In the genomic region with DNA sequence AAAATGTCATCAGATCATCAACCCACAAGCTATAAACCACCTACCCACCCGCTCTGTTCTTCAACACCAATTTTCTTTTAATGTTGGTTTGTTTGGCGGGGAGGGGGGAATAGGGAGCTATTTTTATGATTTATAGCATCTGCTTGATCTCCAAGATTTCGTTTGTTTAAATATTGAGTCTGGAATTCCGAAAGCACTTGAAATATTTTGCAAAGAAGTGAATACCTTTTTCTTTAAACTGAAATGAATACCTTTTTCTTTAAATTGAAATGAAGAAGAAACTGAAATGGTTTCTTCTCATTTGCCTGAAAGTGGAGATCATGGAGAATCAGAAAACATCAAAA, we compare ENCODE assay signal across 20 cellular contexts. TPM values are rescaled to one million over a fixed set of nuclear protein-coding genes. Genes with fewer than 3 reads are reported as not detected.
DNase-seq lines count a peak whose midpoint lies in the region; ATAC-seq, FAIRE-seq and TF ChIP-seq lines count a peak whose summit lies in the region.
"Had no signal": no experiment of that assay in that cellular context is flagged by ENCODE, and none has a peak within 500 bp of the region (broad histone marks: within the 10 kb centered on the region; RNA-seq: fewer than 3 reads in every experiment).

No MANE protein-coding gene starts in this region.

- H3K36me3 Mint-ChIP-seq in activated CD4-positive, alpha-beta T cell treated with anti-CD3 and anti-CD28 coated beads for 36 hours (ENCODE audit: low read depth) = peaks cover 7% of the 10 kb centered on the region

- 0 out of 2 replicates have a peak overlapping the region, but pooled peaks have one; percentile 4 for H2AFZ ChIP-seq in H1 (ENCODE audit: low read length)

- intact Hi-C loops in activated CD4-positive, alpha-beta T cell treated with anti-CD3 and anti-CD28 coated beads for 36 hours (cut with DNase I, micrococcal nuclease) = loop anchor here (2.0 kb wide), 2 partner anchors 50 to 400 kb away; a partner anchor contains a TSS

- H3K4me3 Mint-ChIP-seq in activated CD4-positive, alpha-beta T cell treated with anti-CD3 and anti-CD28 coated beads for 36 hours = no peak overlapping the region

- H4K5ac ChIP-seq in H1 (ENCODE audit: insufficient read length, low read depth, low read length) = no peak overlapping the region

- H3K56ac ChIP-seq in H1 (replicated peaks; ENCODE audit: insufficient read length, low read depth, low read length) = no peak overlapping the region

- no peak overlapping the region for H2BK5ac ChIP-seq in H1 (ENCODE audit: low read depth, low read length)

- 47% methylated on average over 4 of the region's 4 CpGs for WGBS in A549 (ENCODE audit: missing lambda C conversion rate)
- WGBS in H1 (ENCODE audit: extremely low coverage in 1 of 2, insufficient coverage in 1 of 2, insufficient read length in 1 of 2, insufficient replicate concordance in 2 of 2, low coverage in 1 of 2, low lambda C conversion rate in 2 of 2, missing lambda C conversion rate in 1 of 2), 2 experiments = 66% methylated on average over 4 of the region's 4 CpGs; no CpG with 5 or more reads in 1 of the 2 experiments

- no peak overlapping the region for H2BK15ac ChIP-seq in H1 (ENCODE audit: low read length)

- H3K4me2 ChIP-seq in A549 = no peak overlapping the region
- peak overlapping the region; percentile 15 to 27; a peak in 2 of 4 replicates for H3K4me2 ChIP-seq in H1 (ENCODE audit: insufficient read depth in 1 of 2, low read depth in 2 of 2, low read length in 2 of 2)

- H3K9ac ChIP-seq in HUES48 (ENCODE audit: low read depth, low read length) (no peak overlapping the region), H1 (replicated peaks in 1 of 4; ENCODE audit: extremely low read depth in 1 of 4, low read depth in 3 of 4, low read length in 3 of 4) (no peak overlapping the region)

- peaks cover 2% of the 10 kb centered on the region for H3K9me3 Mint-ChIP-seq in activated CD4-positive, alpha-beta T cell treated with anti-CD3 and anti-CD28 coated beads for 36 hours (ENCODE audit: low read depth)

- peaks cover 38% of the 10 kb centered on the region for H3K4me1 Mint-ChIP-seq in activated CD4-positive, alpha-beta T cell treated with anti-CD3 and anti-CD28 coated beads for 36 hours

- H3K36me3 ChIP-seq in HUES48 (ENCODE audit: control insufficient read depth, insufficient read depth, low read length) (no peaks in the 10 kb centered on the region), H1 (ENCODE audit: control insufficient read depth in 2 of 4, insufficient read depth in 4 of 4, low read length in 3 of 4) (no peaks in the 10 kb centered on the region)
- no peaks in the 10 kb centered on the region for H3K36me3 ChIP-seq in effector memory CD4-positive, alpha-beta T cell (ENCODE audit: control insufficient read depth, insufficient read depth, low read length)

- H3K27me3 ChIP-seq in HUES48 (ENCODE audit: control insufficient read depth, insufficient read depth, low read length) (no peaks in the 10 kb centered on the region), H1 (replicated peaks in 1 of 4; ENCODE audit: control insufficient read depth in 3 of 4, extremely low read depth in 1 of 4, insufficient read depth in 3 of 4, low read length in 3 of 4) (no peaks in the 10 kb centered on the region)
- no peaks in the 10 kb centered on the region for H3K27me3 ChIP-seq in effector memory CD4-positive, alpha-beta T cell (replicated peaks; ENCODE audit: control insufficient read depth, insufficient read depth, low read length, poor library complexity, severe bottlenecking)

- H2BK20ac ChIP-seq in H1 (ENCODE audit: low read length) = no peak overlapping the region

- POLR2A ChIA-PET in activated CD4-positive, alpha-beta T cell treated with anti-CD3 and anti-CD28 coated beads for 36 hours (lab: Charles Lee) = interaction anchor here (0.7 kb wide), 2 partner anchors 49 to 173 kb away, joined by 6 to 10 read pairs; no protein-coding TSS in a partner anchor
- POLR2A ChIA-PET in A549 (lab: Yijun Ruan, JAX) (no interaction called here), H1 (lab: Charles Lee; ENCODE audit: partially characterized antibody) (interaction anchor here (1.3 kb wide), 1 partner anchor 10 kb away, joined by 5 read pairs; no protein-coding TSS in a partner anchor)

- CTCF ChIA-PET in activated CD4-positive, alpha-beta T cell treated with anti-CD3 and anti-CD28 coated beads for 36 hours (lab: Charles Lee) = interaction anchor here (0.6 to 1.7 kb wide), 3 partner anchors 50 to 295 kb away, joined by 4 read pairs; no protein-coding TSS in a partner anchor
- CTCF ChIA-PET in A549 (lab: Yijun Ruan, JAX) (interaction anchor here (0.6 to 1.2 kb wide), 2 partner anchors 29 to 539 kb away, joined by 3 read pairs; no protein-coding TSS in a partner anchor), H1 (lab: Charles Lee; ENCODE audit: partially characterized antibody) (interaction anchor here (0.6 to 1.3 kb wide), 5 partner anchors 9 to 212 kb away, joined by 3 to 4 read pairs (median 3); no protein-coding TSS in a partner anchor)

- H3K9me3 ChIP-seq in A549 (no peaks in the 10 kb centered on the region), HUES48 (ENCODE audit: control insufficient read depth, insufficient read depth, low read length) (no peaks in the 10 kb centered on the region), H1 (ENCODE audit: insufficient read depth in 2 of 2, low read depth in 1 of 2, low read length in 1 of 2) (no peaks in the 10 kb centered on the region)
- H3K9me3 ChIP-seq in effector memory CD4-positive, alpha-beta T cell (ENCODE audit: control insufficient read depth, low read length) = no peaks in the 10 kb centered on the region

- H3K79me2 ChIP-seq in H1 (ENCODE audit: control insufficient read depth in 1 of 2, insufficient read depth in 2 of 2, low read length in 2 of 2) = no peaks in the 10 kb centered on the region

- no peaks in the 10 kb centered on the region for H4K20me1 ChIP-seq in H1 (replicated peaks in 1 of 2; ENCODE audit: control insufficient read depth in 1 of 2, insufficient read depth in 2 of 2, low read length in 2 of 2)

- H4K91ac ChIP-seq in H1 (replicated peaks; ENCODE audit: insufficient read length, low read length) = no peak overlapping the region

- H3K23ac ChIP-seq in H1 (ENCODE audit: insufficient read length) = no peak overlapping the region

- no peaks in the 10 kb centered on the region for H3K23me2 ChIP-seq in H1 (ENCODE audit: low read depth, low read length)

- no peak for TF ChIP-seq POLR2A in A549 (IDR thresholded peaks at IDR 0.05; ENCODE audit: low read length)
- no peak for TF ChIP-seq POLR2A in H1 (IDR thresholded peaks at IDR 0.05; ENCODE audit: control extremely low read depth in 1 of 2, low read depth in 2 of 2, low read length in 2 of 2)

- no peak overlapping the region for H2BK120ac ChIP-seq in H1 (replicated peaks; ENCODE audit: low read depth, low read length)

- H3K4ac ChIP-seq in H1 (replicated peaks; ENCODE audit: insufficient read length, low read depth, low read length) = no peak overlapping the region

- no peak overlapping the region for H2BK12ac ChIP-seq in H1 (ENCODE audit: low read depth, low read length)

- H3K27me3 Mint-ChIP-seq in activated CD4-positive, alpha-beta T cell treated with anti-CD3 and anti-CD28 coated beads for 36 hours = no peaks in the 10 kb centered on the region

- TF ChIP-seq CTCF in A549 (IDR thresholded peaks at IDR 0.05) = no peak
- no peak for TF ChIP-seq CTCF in H1 (IDR thresholded peaks at IDR 0.05; ENCODE audit: control extremely low read depth in 1 of 3, insufficient read depth in 1 of 3, low read depth in 1 of 3, low read length in 3 of 3)

- no peak overlapping the region for H3K14ac ChIP-seq in H1 (ENCODE audit: insufficient read length)

- H4K8ac ChIP-seq in H1 (ENCODE audit: extremely low read depth, insufficient read depth, low read length) = no peak overlapping the region

- TF ChIP-seq RAD21 in A549 (conservative IDR thresholded peaks at IDR 0.05 in 1 of 2, IDR thresholded peaks at IDR 0.05 in 1 of 2) = no peak
- TF ChIP-seq RAD21 in H1 (IDR thresholded peaks at IDR 0.05 in 1 of 2, conservative IDR thresholded peaks at IDR 0.05 in 1 of 2; ENCODE audit: low read depth in 2 of 2, low read length in 2 of 2) = no peak

- H3K4me1 ChIP-seq in A549 = no peaks in the 10 kb centered on the region
- peaks cover 29% of the 10 kb centered on the region for H3K4me1 ChIP-seq in HUES48 (ENCODE audit: control insufficient read depth, insufficient read depth, low read length)
- H3K4me1 ChIP-seq in H1 (replicated peaks in 1 of 4; ENCODE audit: control insufficient read depth in 3 of 4, insufficient read depth in 4 of 4, low read length in 3 of 4) = peaks cover 0 to 5% (median 0%) of the 10 kb centered on the region in 4 experiments; a peak in 1 of 7 replicates
- no peaks in the 10 kb centered on the region for H3K4me1 ChIP-seq in effector memory CD4-positive, alpha-beta T cell (ENCODE audit: control insufficient read depth, insufficient read depth, low read length, poor library complexity, severe bottlenecking)

- ATAC-seq in activated CD4-positive, alpha-beta T cell treated with anti-CD3 and anti-CD28 coated beads for 36 hours = no peak
- ATAC-seq in A549 = no peak
- ATAC-seq in GM21390 (IDR thresholded peaks at IDR 0.05; ENCODE audit: unreplicated experiment) = no peak
- ATAC-seq: PC-3 had no signal

- no peaks in the 10 kb centered on the region for H3K79me1 ChIP-seq in H1 (ENCODE audit: low read depth, low read length)

- no peak for DNase-seq in activated CD4-positive, alpha-beta T cell treated with anti-CD3 and anti-CD28 coated beads for 36 hours
- no peak for DNase-seq in activated CD4-positive, alpha-beta T cell treated with anti-CD3 and anti-CD28 coated beads, Interleukin-2, amount 50 U/mL, for 48 hours
- DNase-seq in A549 (ENCODE audit: low read depth in 1 of 2, low spot score in 1 of 2) (no peak), H1 (ENCODE audit: low read depth in 1 of 2, low spot score in 2 of 2) (no peak), SW480 (ENCODE audit: low spot score) (no peak)
- DNase-seq in effector memory CD4-positive, alpha-beta T cell = no peak
- DNase-seq: 8988T, DMS 273 treated with DMSO at 0.1 percent for 48 hours, GDM1, NCI-H1092, NCI-H146, NCI-H2081, NCI-H510A, NCI-H774, PC-3 had no signal

- peak overlapping the region; percentile 99 for H3K27ac Mint-ChIP-seq in activated CD4-positive, alpha-beta T cell treated with anti-CD3 and anti-CD28 coated beads for 36 hours

- no peak overlapping the region for H2AK5ac ChIP-seq in H1 (ENCODE audit: low read depth, low read length)

- no peak overlapping the region for H3K4me3 ChIP-seq in A549
- H3K4me3 ChIP-seq in HUES48 (ENCODE audit: low read depth, low read length) = peak overlapping the region; percentile 44
- H3K4me3 ChIP-seq in H1 (ENCODE audit: extremely low read depth in 1 of 4, insufficient read depth in 2 of 4, low read depth in 3 of 4, low read length in 4 of 4) = peak overlapping the region in 1 of 4 experiments; percentile 28; a peak in 1 of 8 replicates
- no peak overlapping the region for H3K4me3 ChIP-seq in effector memory CD4-positive, alpha-beta T cell (ENCODE audit: insufficient read depth, low read depth, low read length, poor library complexity, severe bottlenecking)

- H3K18ac ChIP-seq in H1 (ENCODE audit: extremely low read depth, low read length) = peak overlapping the region; percentile 48

- FAIRE-seq in A549 (lab: Jason Lieb, UNC) (no peak), H1 (lab: Jason Lieb, UNC) (no peak)
- FAIRE-seq: GM12891, GM18507 had no signal

- no peak for TF ChIP-seq EP300 in A549 (IDR thresholded peaks at IDR 0.05)
- no peak for TF ChIP-seq EP300 in H1 (IDR thresholded peaks at IDR 0.05; ENCODE audit: borderline replicate concordance in 1 of 2, low read depth in 2 of 2, low read length in 2 of 2)

- H3K27ac ChIP-seq in A549 (no peak overlapping the region), HUES48 (ENCODE audit: low read depth, low read length) (peak overlapping the region; percentile 85), H1 (ENCODE audit: low read depth, low read length) (no peak overlapping the region)
- H3K27ac ChIP-seq in effector memory CD4-positive, alpha-beta T cell (ENCODE audit: insufficient read depth, low read length, poor library complexity, severe bottlenecking) = no peak overlapping the region
- H3K27ac ChIP-seq: C4-2B had no signal

RNA-seq across cellular contexts. Expression of a gene that starts 49.0 kb away (rescaled TPM):
- 10 to 100 TPM; 76.1 to 96.9 TPM for total RNA-seq in activated CD4-positive, alpha-beta T cell treated with anti-CD3 and anti-CD28 coated beads for 36 hours
- polyA plus RNA-seq in A549 (2011; rRNA removed) (55.3 and 61.6 TPM in 2 replicates), A549 (2017; fragmentation: RNase III; extraction: RNeasy Plus Mini Kit Qiagen cat#74134 plus additional on column Dnase treatment) (20.8 to 23.0 TPM (median 22.6 TPM) in 3 replicates), H1 (2011; rRNA removed) (14.4 and 21.4 TPM in 2 replicates)
- polyA plus RNA-seq in A549 (2012; cell fraction: cytosol; rRNA removed) = 10.5 and 13.9 TPM in 2 replicates
- polyA plus RNA-seq in A549 (2012; cell fraction: nucleus; rRNA removed) = 15.6 and 17.3 TPM in 2 replicates
- 32.1 and 34.0 TPM in 2 replicates for polyA minus RNA-seq in A549 (2011; rRNA and poly(A)+ RNA removed)
- total RNA-seq in H1 (2021; fragmentation: NEBNext Ultra II Directional; extraction: Animal tissue kit (Norgen Biotek cat#: 25700)) = 39.0 and 41.6 TPM in 2 replicates
- polyA plus RNA-seq in H1 (2011; cell fraction: cytosol; rRNA removed) = 19.1 TPM
- 13.6 TPM for polyA plus RNA-seq in H1 (2011; cell fraction: nucleus; rRNA removed)
- 13.3 to 28.2 TPM (median 17.4 TPM) in 4 replicates for polyA plus RNA-seq in H1 (2012, experiment 1 of 2)
- 1.8 TPM for polyA plus RNA-seq in H1 (2012, experiment 2 of 2)
- 19.3 TPM for polyA plus RNA-seq in H1 (2013, experiment 1 of 2)
- 19.1 TPM for polyA plus RNA-seq in H1 (2013, experiment 2 of 2)
- 41.9 and 63.2 TPM in 2 replicates for polyA minus RNA-seq in H1 (2011; rRNA and poly(A)+ RNA removed)
- 24.5 TPM for polyA minus RNA-seq in H1 (2011; cell fraction: cytosol; rRNA and poly(A)+ RNA removed)
- 66.5 TPM for polyA minus RNA-seq in H1 (2011; cell fraction: nucleus; rRNA and poly(A)+ RNA removed)

RNA-seq across cellular contexts. Expression of a gene that starts 49.3 kb away (rescaled TPM):
- 10 to 100 TPM; 11.1 to 15.1 TPM for total RNA-seq in activated CD4-positive, alpha-beta T cell treated with anti-CD3 and anti-CD28 coated beads for 36 hours
- polyA plus RNA-seq in A549 (2011; rRNA removed) (5.6 and 9.3 TPM in 2 replicates), A549 (2017; fragmentation: RNase III; extraction: RNeasy Plus Mini Kit Qiagen cat#74134 plus additional on column Dnase treatment) (6.0 to 8.1 TPM (median 6.3 TPM) in 3 replicates), H1 (2011; rRNA removed) (4.7 and 6.4 TPM in 2 replicates)
- polyA plus RNA-seq in A549 (2012; cell fraction: cytosol; rRNA removed) = 1.2 and 1.6 TPM in 2 replicates
- 0.55 and 0.93 TPM in 2 replicates for polyA plus RNA-seq in A549 (2012; cell fraction: nucleus; rRNA removed)
- polyA minus RNA-seq in A549 (2011; rRNA and poly(A)+ RNA removed) = 4.8 and 5.8 TPM in 2 replicates
- 49.5 and 57.9 TPM in 2 replicates for total RNA-seq in H1 (2021; fragmentation: NEBNext Ultra II Directional; extraction: Animal tissue kit (Norgen Biotek cat#: 25700))
- 10.4 TPM for polyA plus RNA-seq in H1 (2011; cell fraction: cytosol; rRNA removed)
- 5.9 TPM for polyA plus RNA-seq in H1 (2011; cell fraction: nucleus; rRNA removed)
- 21.9 to 36.2 TPM (median 26.3 TPM) in 4 replicates for polyA plus RNA-seq in H1 (2012, experiment 1 of 2)
- 2.2 TPM for polyA plus RNA-seq in H1 (2012, experiment 2 of 2)
- polyA plus RNA-seq in H1 (2013, experiment 1 of 2) = 58.6 TPM
- polyA plus RNA-seq in H1 (2013, experiment 2 of 2) = 57.6 TPM
- polyA minus RNA-seq in H1 (2011; rRNA and poly(A)+ RNA removed) = 15.7 and 29.8 TPM in 2 replicates
- 39.7 TPM for polyA minus RNA-seq in H1 (2011; cell fraction: cytosol; rRNA and poly(A)+ RNA removed)
- polyA minus RNA-seq in H1 (2011; cell fraction: nucleus; rRNA and poly(A)+ RNA removed) = 48.4 TPM
